Comparison of ENCODE assay signal across 11 cellular contexts in genomic region chr19:47613165-47614146, GRCh38. TPM values are rescaled to one million over a fixed set of nuclear protein-coding genes. Genes with fewer than 3 reads are reported as not detected.
A peak's percentile ranks its signal among the peaks of the same experiment; 100 is the strongest.
DNase-seq lines count a peak whose midpoint lies in the region; ATAC-seq and TF ChIP-seq lines count a peak whose summit lies in the region.
"Had no signal": no experiment of that assay in that cellular context is flagged by ENCODE, and none has a peak within 500 bp of the region (broad histone marks: within the 10 kb centered on the region; RNA-seq: fewer than 3 reads in every experiment).

No MANE protein-coding gene starts in this region.

- H3K4me1 ChIP-seq in left ventricle myocardium inferior (peaks cover 80% of the 10 kb centered on the region), lower lobe of right lung (peaks cover 50% of the 10 kb centered on the region), vagina (peaks cover 64% of the 10 kb centered on the region)

- ATAC-seq in Right ventricle myocardium superior (ENCODE audit: poor library complexity), result no peak
- ATAC-seq in lower lobe of right lung, result no peak
- no peak for ATAC-seq in GM18511 (IDR thresholded peaks at IDR 0.05; ENCODE audit: unreplicated experiment)
- ATAC-seq in HG02798 (IDR thresholded peaks at IDR 0.05; ENCODE audit: poor library complexity, unreplicated experiment), result no peak

- no peak overlapping the region for H3K4me3 ChIP-seq in left ventricle myocardium inferior
- no peak overlapping the region for H3K4me3 ChIP-seq in choroid plexus epithelial cell (ENCODE audit: low read depth, low read length)
- H3K4me3 ChIP-seq in lower lobe of right lung, result no peak overlapping the region
- no peak overlapping the region for H3K4me3 ChIP-seq in vagina

- H3K27me3 ChIP-seq in left ventricle myocardium inferior (ENCODE audit: low read depth), result no peaks in the 10 kb centered on the region
- no peaks in the 10 kb centered on the region for H3K27me3 ChIP-seq in lower lobe of right lung (ENCODE audit: low read depth)
- no peaks in the 10 kb centered on the region for H3K27me3 ChIP-seq in vagina

- H3K27ac ChIP-seq in left ventricle myocardium inferior (replicated peaks), result peak overlapping the region; percentile 99
- H3K27ac ChIP-seq in lower lobe of right lung, result peak overlapping the region; percentile 18
- peak overlapping the region; percentile 65 for H3K27ac ChIP-seq in vagina

- no peak for TF ChIP-seq POLR2A in vagina (IDR thresholded peaks at IDR 0.05)

- no peak for DNase-seq in left ventricle myocardium inferior
- DNase-seq in Right ventricle myocardium superior, result no peak
- DNase-seq in choroid plexus epithelial cell (ENCODE audit: low read depth), result peak; percentile 75
- DNase-seq in lower lobe of right lung, result no peak
- no peak for DNase-seq in vagina (ENCODE audit: extremely low spot score in 2 of 2)
- DNase-seq in NCI-H226, result no peak
- DNase-seq: activated CD4-positive, CD25-positive, alpha-beta regulatory T cell; NCI-H2029 had no signal

- H3K36me3 ChIP-seq in left ventricle myocardium inferior (peaks cover 9% of the 10 kb centered on the region), lower lobe of right lung (peaks cover 13% of the 10 kb centered on the region), vagina (no peaks in the 10 kb centered on the region)

- TF ChIP-seq CTCF in left ventricle myocardium inferior (IDR thresholded peaks at IDR 0.05; ENCODE audit: borderline replicate concordance), result no peak
- no peak for TF ChIP-seq CTCF in choroid plexus epithelial cell (conservative IDR thresholded peaks at IDR 0.05; ENCODE audit: low read depth, low read length)
- TF ChIP-seq CTCF in lower lobe of right lung (IDR thresholded peaks at IDR 0.05), result no peak
- no peak for TF ChIP-seq CTCF in vagina (IDR thresholded peaks at IDR 0.05)

- intact Hi-C loops in left ventricle myocardium inferior (cut with micrococcal nuclease) (no loop called here), Right ventricle myocardium superior (cut with DNase I) (no loop called here), lower lobe of right lung (cut with DNase I) (no loop called here), vagina (cut with DNase I) (no loop called here)

- no peaks in the 10 kb centered on the region for H3K9me3 ChIP-seq in left ventricle myocardium inferior (replicated peaks)
- H3K9me3 ChIP-seq in lower lobe of right lung, result no peaks in the 10 kb centered on the region
- H3K9me3 ChIP-seq in vagina, result no peaks in the 10 kb centered on the region

RNA-seq across cellular contexts. Expression of gene BICRA, which starts 4.5 kb away (rescaled TPM):
- total RNA-seq in left ventricle myocardium inferior, result 7.8 TPM
- 7.2 TPM for total RNA-seq in Right ventricle myocardium superior
- total RNA-seq in lower lobe of right lung, result 18.3 TPM
- 5.2 TPM for total RNA-seq in vagina

RNA-seq across cellular contexts. Expression of gene ZNF541, which starts 40.5 kb away (rescaled TPM):
- total RNA-seq in left ventricle myocardium inferior (0.99 TPM), Right ventricle myocardium superior (0.35 TPM), lower lobe of right lung (0.89 TPM), vagina (not detected)
- total RNA-seq: epithelial cell of proximal tubule had no signal

Comparison
In these comparisons a context has a peak if more than half of its experiments do, and no peak if none do; other contexts are left out.
1. H3K27ac ChIP-seq: peak in every context shown above with its lines; median percentile 99 in left ventricle myocardium inferior; 65 in vagina; 18 in lower lobe of right lung.